ENCODE assay signal across 16 cellular contexts in the genomic region with DNA sequence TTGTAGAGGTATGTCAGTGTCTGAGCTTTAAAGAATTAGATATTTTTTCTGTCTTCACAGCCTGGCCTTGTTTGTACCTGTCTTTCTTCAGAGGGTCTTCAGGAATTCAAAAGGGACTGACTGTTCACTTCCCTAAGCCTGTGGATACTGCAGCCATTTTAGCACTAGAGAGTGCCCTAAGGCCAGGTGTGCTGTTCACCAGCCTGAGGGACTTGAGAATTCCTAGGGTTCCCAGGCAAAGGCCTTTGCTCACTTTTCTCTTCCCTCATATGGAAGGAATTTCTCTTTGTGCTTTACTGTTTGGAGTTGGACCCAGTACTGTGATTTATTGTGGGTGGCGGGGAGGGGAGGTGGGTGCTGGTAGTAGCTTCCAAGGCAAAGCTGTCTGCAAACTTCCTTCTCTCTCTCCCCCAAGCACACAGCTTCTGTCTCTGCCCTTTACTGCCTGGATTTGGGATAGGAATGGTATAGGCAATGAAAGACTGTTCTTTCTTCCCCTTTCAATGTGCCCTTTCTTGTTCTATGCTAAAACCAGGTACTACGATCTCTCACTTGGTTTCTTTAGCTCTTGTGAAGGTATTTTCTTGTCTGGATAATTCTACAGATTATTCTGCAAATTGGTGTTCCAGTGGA. TPM values are rescaled to one million over a fixed set of nuclear protein-coding genes. Genes with fewer than 3 reads are reported as not detected.
DNase-seq lines count a peak whose midpoint lies in the region; ATAC-seq and TF ChIP-seq lines count a peak whose summit lies in the region.
"Had no signal": no experiment of that assay in that cellular context is flagged by ENCODE, and none has a peak within 500 bp of the region (broad histone marks: within the 10 kb centered on the region; RNA-seq: fewer than 3 reads in every experiment).

No MANE protein-coding gene starts in this region.

- no peak overlapping the region for H3K27ac ChIP-seq in endodermal cell (ENCODE audit: low read depth, low read length)
- H3K27ac ChIP-seq in mesodermal cell (ENCODE audit: low read depth, low read length, severe bottlenecking) = peak overlapping the region; percentile 63
- H3K27ac ChIP-seq: BLaER1 had no signal

- H3K27me3 Mint-ChIP-seq in activated CD4-positive, alpha-beta T cell treated with anti-CD3 and anti-CD28 coated beads for 36 hours = no peaks in the 10 kb centered on the region
- H3K27me3 Mint-ChIP-seq in endodermal cell (ENCODE audit: insufficient read depth) = no peaks in the 10 kb centered on the region
- H3K27me3 Mint-ChIP-seq in natural killer cell treated with Interleukin-12 subunit alpha and Interleukin-12 subunit beta and Interleukin-15 and Interleukin-18, amount 100 ng/mL, for 72 hours = no peaks in the 10 kb centered on the region
- H3K27me3 Mint-ChIP-seq: CD8-positive, alpha-beta memory T cell had no signal

- no peak overlapping the region for H3K4me3 ChIP-seq in endodermal cell (ENCODE audit: low read length)
- no peak overlapping the region for H3K4me3 ChIP-seq in mesodermal cell (ENCODE audit: extremely low read depth, insufficient read depth, low read length, poor library complexity, severe bottlenecking)
- H3K4me3 ChIP-seq: BLaER1 had no signal

- peaks cover 26% of the 10 kb centered on the region for H3K9me3 Mint-ChIP-seq in activated CD4-positive, alpha-beta T cell treated with anti-CD3 and anti-CD28 coated beads for 36 hours (ENCODE audit: low read depth)
- peaks cover 30% of the 10 kb centered on the region for H3K9me3 Mint-ChIP-seq in endodermal cell
- H3K9me3 Mint-ChIP-seq in natural killer cell treated with Interleukin-12 subunit alpha and Interleukin-12 subunit beta and Interleukin-15 and Interleukin-18, amount 100 ng/mL, for 72 hours = peaks cover 3% of the 10 kb centered on the region

- peaks cover 49% of the 10 kb centered on the region for H3K36me3 Mint-ChIP-seq in activated CD4-positive, alpha-beta T cell treated with anti-CD3 and anti-CD28 coated beads for 36 hours (ENCODE audit: low read depth)
- H3K36me3 Mint-ChIP-seq in endodermal cell (ENCODE audit: low read depth) = peaks cover 37% of the 10 kb centered on the region
- peaks cover 36% of the 10 kb centered on the region for H3K36me3 Mint-ChIP-seq in natural killer cell treated with Interleukin-12 subunit alpha and Interleukin-12 subunit beta and Interleukin-15 and Interleukin-18, amount 100 ng/mL, for 72 hours

- WGBS in endodermal cell (ENCODE audit: insufficient coverage in 1 of 2, insufficient read length in 1 of 2), 2 experiments = 100% methylated on average over 1 of the region's 2 CpGs; no CpG with 5 or more reads in 1 of the 2 experiments
- no CpG with 5 or more reads among the region's 2 CpGs for WGBS in mesodermal cell (ENCODE audit: insufficient coverage in 2 of 2), 2 experiments

- no peak overlapping the region for H3K9ac ChIP-seq in endodermal cell (ENCODE audit: extremely low read depth, low read length, poor library complexity, severe bottlenecking)
- H3K9ac ChIP-seq: BLaER1 had no signal

- ATAC-seq in activated CD4-positive, alpha-beta T cell treated with anti-CD3 and anti-CD28 coated beads for 36 hours = peak; percentile 16
- peak; percentile 4 for ATAC-seq in HG02870 (IDR thresholded peaks at IDR 0.05; ENCODE audit: unreplicated experiment)
- no peak for ATAC-seq in natural killer cell treated with Interleukin-12 subunit alpha and Interleukin-12 subunit beta and Interleukin-15 and Interleukin-18, amount 100 ng/mL, for 72 hours
- ATAC-seq in SK-N-SH treated with all-trans-retinoic acid at 6 μM for 48 hours = no peak
- ATAC-seq: HCT116, PC-3 had no signal

- intact Hi-C loops in activated CD4-positive, alpha-beta T cell treated with anti-CD3 and anti-CD28 coated beads for 36 hours (cut with DNase I, micrococcal nuclease) = loop anchor here (2.0 kb wide), 1 partner anchor 30 kb away; no protein-coding TSS in a partner anchor

- H3K4me1 ChIP-seq in endodermal cell (ENCODE audit: control insufficient read depth, insufficient read depth, low read length) = no peaks in the 10 kb centered on the region
- H3K4me1 ChIP-seq in mesodermal cell (ENCODE audit: control insufficient read depth, insufficient read depth, low read length, poor library complexity, severe bottlenecking) = no peaks in the 10 kb centered on the region
- H3K4me1 ChIP-seq: BLaER1 had no signal

- CTCF ChIA-PET in activated CD4-positive, alpha-beta T cell treated with anti-CD3 and anti-CD28 coated beads for 36 hours (lab: Charles Lee) = interaction anchor here (0.6 to 0.8 kb wide), 2 partner anchors 10 to 253 kb away, joined by 3 read pairs; a partner anchor contains a TSS

- POLR2A ChIA-PET in activated CD4-positive, alpha-beta T cell treated with anti-CD3 and anti-CD28 coated beads for 36 hours (lab: Charles Lee) = no interaction called here

- H3K36me3 ChIP-seq in endodermal cell (ENCODE audit: control insufficient read depth, insufficient read depth, low read length) (peaks cover 21% of the 10 kb centered on the region), mesodermal cell (ENCODE audit: control insufficient read depth, insufficient read depth, low read length) (peaks cover 25% of the 10 kb centered on the region)

- H3K27ac Mint-ChIP-seq in activated CD4-positive, alpha-beta T cell treated with anti-CD3 and anti-CD28 coated beads for 36 hours = no peak overlapping the region
- H3K27ac Mint-ChIP-seq in endodermal cell = peak overlapping the region; percentile 59
- H3K27ac Mint-ChIP-seq in natural killer cell treated with Interleukin-12 subunit alpha and Interleukin-12 subunit beta and Interleukin-15 and Interleukin-18, amount 100 ng/mL, for 72 hours = no peak overlapping the region
- H3K27ac Mint-ChIP-seq: CD8-positive, alpha-beta memory T cell had no signal

- TF ChIP-seq CTCF in endodermal cell (conservative IDR thresholded peaks at IDR 0.05) = no peak

- H3K27me3 ChIP-seq in endodermal cell (ENCODE audit: control insufficient read depth, insufficient read depth, low read length, poor library complexity, severe bottlenecking) = no peaks in the 10 kb centered on the region
- H3K27me3 ChIP-seq: BLaER1 had no signal

- H3K4me1 Mint-ChIP-seq in activated CD4-positive, alpha-beta T cell treated with anti-CD3 and anti-CD28 coated beads for 36 hours = peaks cover 18% of the 10 kb centered on the region
- peaks cover 7% of the 10 kb centered on the region for H3K4me1 Mint-ChIP-seq in endodermal cell
- peaks cover 7 to 12% of the 10 kb centered on the region in 2 donors for H3K4me1 Mint-ChIP-seq in natural killer cell treated with Interleukin-12 subunit alpha and Interleukin-12 subunit beta and Interleukin-15 and Interleukin-18, amount 100 ng/mL, for 72 hours (ENCODE audit: low read depth in 2 of 2)

- H3K9me3 ChIP-seq in endodermal cell (ENCODE audit: control insufficient read depth, low read length) (peaks cover 27% of the 10 kb centered on the region), mesodermal cell (ENCODE audit: control insufficient read depth, low read length) (peaks cover 9% of the 10 kb centered on the region)

- no peak overlapping the region for H3K4me3 Mint-ChIP-seq in activated CD4-positive, alpha-beta T cell treated with anti-CD3 and anti-CD28 coated beads for 36 hours
- no peak overlapping the region for H3K4me3 Mint-ChIP-seq in endodermal cell
- H3K4me3 Mint-ChIP-seq in natural killer cell treated with Interleukin-12 subunit alpha and Interleukin-12 subunit beta and Interleukin-15 and Interleukin-18, amount 100 ng/mL, for 72 hours = no peak overlapping the region
- H3K4me3 Mint-ChIP-seq: CD8-positive, alpha-beta memory T cell had no signal

- no peak for DNase-seq in activated CD4-positive, alpha-beta T cell treated with anti-CD3 and anti-CD28 coated beads for 36 hours
- no peak for DNase-seq in activated CD4-positive, alpha-beta T cell treated with anti-CD3 and anti-CD28 coated beads, Interleukin-2, amount 50 U/mL, for 48 hours
- DNase-seq in endodermal cell (peak; percentile 52), GF-D8 (lab: John Stamatoyannopoulos, UW) (no peak)
- no peak for DNase-seq in natural killer cell treated with Interleukin-12 subunit alpha and Interleukin-12 subunit beta and Interleukin-15 and Interleukin-18, amount 100 ng/mL, for 72 hours (ENCODE audit: low spot score)
- DNase-seq: 8988T; CD8-positive, alpha-beta memory T cell; NCI-H1436 treated with DMSO at 0.1 percent for 48 hours; NCI-H2081; NCI-H526 treated with DMSO at 0.1 percent for 48 hours; PC-3 had no signal

TF ChIP-seq in SK-N-SH treated with all-trans-retinoic acid at 6 μM for 48 hours, 23 proteins besides CTCF, POLR2A, EP300 and RAD21 (continues in another document):
- TF ChIP-seq ISL1 (CRISPR knock-in tag; IDR thresholded peaks at IDR 0.05) = no peak
- no peak for TF ChIP-seq ARNTL (CRISPR knock-in tag; IDR thresholded peaks at IDR 0.05; ENCODE audit: borderline replicate concordance, low read depth)
- no peak for TF ChIP-seq ZFP30 (CRISPR knock-in tag; IDR thresholded peaks at IDR 0.05)
- no peak for TF ChIP-seq ZFP3 (CRISPR knock-in tag; IDR thresholded peaks at IDR 0.05)
- TF ChIP-seq, protein P1, sequence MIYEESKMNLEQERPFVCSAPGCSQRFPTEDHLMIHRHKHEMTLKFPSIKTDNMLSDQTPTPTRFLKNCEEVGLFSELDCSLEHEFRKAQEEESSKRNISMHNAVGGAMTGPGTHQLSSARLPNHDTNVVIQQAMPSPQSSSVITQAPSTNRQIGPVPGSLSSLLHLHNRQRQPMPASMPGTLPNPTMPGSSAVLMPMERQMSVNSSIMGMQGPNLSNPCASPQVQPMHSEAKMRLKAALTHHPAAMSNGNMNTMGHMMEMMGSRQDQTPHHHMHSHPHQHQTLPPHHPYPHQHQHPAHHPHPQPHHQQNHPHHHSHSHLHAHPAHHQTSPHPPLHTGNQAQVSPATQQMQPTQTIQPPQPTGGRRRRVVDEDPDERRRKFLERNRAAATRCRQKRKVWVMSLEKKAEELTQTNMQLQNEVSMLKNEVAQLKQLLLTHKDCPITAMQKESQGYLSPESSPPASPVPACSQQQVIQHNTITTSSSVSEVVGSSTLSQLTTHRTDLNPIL (CRISPR knock-in tag; IDR thresholded peaks at IDR 0.05; ENCODE audit: low read depth) = no peak
- no peak for TF ChIP-seq ZNF565 (CRISPR knock-in tag; conservative IDR thresholded peaks at IDR 0.05; ENCODE audit: low read depth)

RNA-seq across cellular contexts. Expression of a gene that starts 9.7 kb away (rescaled TPM):
- under 1 TPM; 0.58 to 0.64 TPM for total RNA-seq in activated CD4-positive, alpha-beta T cell treated with anti-CD3 and anti-CD28 coated beads for 36 hours
- 1 to 10 TPM; 1.4 TPM for total RNA-seq in endodermal cell
- 0.43 TPM for polyA plus RNA-seq in endodermal cell (2013, experiment 1 of 2)
- 0.62 TPM for polyA plus RNA-seq in endodermal cell (2013, experiment 2 of 2)
- 4.3 TPM for polyA plus RNA-seq in mesodermal cell (2013, experiment 1 of 2)
- polyA plus RNA-seq in mesodermal cell (2013, experiment 2 of 2) = 3.4 TPM
- total RNA-seq in natural killer cell treated with Interleukin-12 subunit alpha and Interleukin-12 subunit beta and Interleukin-15 and Interleukin-18, amount 100 ng/mL, for 72 hours = 1 to 10 TPM in 1 of 2 donors, under 1 TPM in 1; 0.95 to 3.3 TPM

Comparison
In these comparisons a context has a peak if more than half of its experiments do, and no peak if none do; other contexts are left out.
1. ATAC-seq: peak in activated CD4-positive, alpha-beta T cell treated with anti-CD3 and anti-CD28 coated beads for 36 hours (single experiment) and HG02870 (single experiment); none in natural killer cell treated with Interleukin-12 subunit alpha and Interleukin-12 subunit beta and Interleukin-15 and Interleukin-18, amount 100 ng/mL, for 72 hours (0 of 2) and SK-N-SH treated with all-trans-retinoic acid at 6 μM for 48 hours (single experiment).